ENCODE assay signal across 9 cellular contexts in genomic region chr7:132500727-132501410, GRCh38.
DNase-seq lines count a peak whose midpoint lies in the region; ATAC-seq and TF ChIP-seq lines count a peak whose summit lies in the region.
"Had no signal": no experiment of that assay in that cellular context is flagged by ENCODE, and none has a peak within 500 bp of the region (broad histone marks: within the 10 kb centered on the region; RNA-seq: fewer than 3 reads in every experiment).

No MANE protein-coding gene starts in this region.

- no peak for TF ChIP-seq EP300 in suprapubic skin (IDR thresholded peaks at IDR 0.05)

- H3K4me3 ChIP-seq in brain microvascular endothelial cell (ENCODE audit: low read depth, low read length) (no peak overlapping the region), suprapubic skin (no peak overlapping the region)

- H3K27me3 ChIP-seq in brain microvascular endothelial cell (replicated peaks) (no peaks in the 10 kb centered on the region), suprapubic skin (no peaks in the 10 kb centered on the region)

- H3K4me1 ChIP-seq in suprapubic skin, result peaks cover 6% of the 10 kb centered on the region

- H3K36me3 ChIP-seq in brain microvascular endothelial cell (replicated peaks) (no peaks in the 10 kb centered on the region), suprapubic skin (no peaks in the 10 kb centered on the region)

- H3K27ac ChIP-seq in brain microvascular endothelial cell, result no peak overlapping the region
- H3K27ac ChIP-seq in suprapubic skin, result no peak overlapping the region
- H3K27ac ChIP-seq: epithelial cell of prostate had no signal

- no peaks in the 10 kb centered on the region for H3K9me3 ChIP-seq in suprapubic skin

- TF ChIP-seq POLR2A in suprapubic skin (IDR thresholded peaks at IDR 0.05), result no peak

- no peak for ATAC-seq in GM18511 (IDR thresholded peaks at IDR 0.05; ENCODE audit: unreplicated experiment)

- DNase-seq in HuH-7 (ENCODE audit: low spot score), result peak; percentile 33
- DNase-seq in brain microvascular endothelial cell, result peak; percentile 3
- DNase-seq in iris pigment epithelial cell (ENCODE audit: low read depth), result peak; percentile 4
- DNase-seq in suprapubic skin (ENCODE audit: low spot score in 2 of 2), result peak in 1 of 2 donors; percentile 84
- no peak for DNase-seq in effector CD4-positive, alpha-beta T cell
- no peak for DNase-seq in pons (ENCODE audit: low spot score)
- DNase-seq in T-helper 9 cell, result no peak

- WGBS in suprapubic skin, result 52% methylated on average over 10 of the region's 10 CpGs

- TF ChIP-seq CTCF in brain microvascular endothelial cell (IDR thresholded peaks at IDR 0.05; ENCODE audit: low read depth, low read length, missing control alignments) (peak; percentile 57), suprapubic skin (IDR thresholded peaks at IDR 0.05) (peak; percentile 28 to 32)

- in situ Hi-C loops in brain microvascular endothelial cell (cut with HindIII; ENCODE audit: low pct_ligation_motif_present, low sequenced_read_pairs), result no loop called here

Comparison
In these comparisons a context has a peak if more than half of its experiments do, and no peak if none do; other contexts are left out.
1. DNase-seq: peak in HuH-7 (single experiment), brain microvascular endothelial cell (single experiment) and iris pigment epithelial cell (single experiment); none in effector CD4-positive, alpha-beta T cell (single experiment), pons (single experiment) and T-helper 9 cell (single experiment).